19 cellular contexts compared by ENCODE assay signal in the genomic region with DNA sequence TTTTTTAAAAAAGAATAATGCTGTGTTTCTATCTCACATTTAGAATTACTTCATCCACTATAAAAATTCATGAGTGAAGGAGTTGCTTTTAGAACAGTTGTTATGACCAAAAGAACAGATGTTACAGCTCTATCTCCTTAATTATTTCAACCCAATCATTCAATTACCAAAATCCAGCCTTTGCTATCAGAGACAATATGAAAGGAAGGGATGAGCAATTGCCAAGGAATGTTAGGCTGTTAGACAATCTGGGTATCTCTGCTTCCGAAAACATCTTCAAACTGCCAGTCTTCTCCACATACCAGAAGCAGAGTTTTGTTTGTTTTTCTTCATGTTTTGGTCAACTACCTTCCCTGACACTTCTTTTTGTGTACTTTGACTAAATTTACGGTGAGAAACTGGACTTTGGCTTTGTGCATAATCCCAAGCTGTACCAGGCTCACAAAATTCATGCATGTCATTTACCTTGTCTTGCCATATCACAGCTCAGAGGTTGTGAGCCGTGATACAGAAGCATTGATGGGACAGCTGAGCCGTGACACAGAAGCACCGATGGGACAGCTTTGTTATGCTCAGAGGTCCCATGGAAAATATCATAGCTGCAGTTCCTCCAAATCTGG.
DNase-seq lines count a peak whose midpoint lies in the region; ATAC-seq and TF ChIP-seq lines count a peak whose summit lies in the region.
"Had no signal": no experiment of that assay in that cellular context is flagged by ENCODE, and none has a peak within 500 bp of the region (broad histone marks: within the 10 kb centered on the region; RNA-seq: fewer than 3 reads in every experiment).

No MANE protein-coding gene starts in this region.

- H3K9me3 ChIP-seq in SK-N-SH (no peaks in the 10 kb centered on the region), RWPE2 (ENCODE audit: severe bottlenecking) (no peaks in the 10 kb centered on the region)
- H3K9me3 ChIP-seq: Caco-2 had no signal

- no peaks in the 10 kb centered on the region for H4K20me1 ChIP-seq in SK-N-SH (ENCODE audit: insufficient read depth)

- POLR2A ChIA-PET in SK-N-SH (lab: Yijun Ruan, JAX), result no interaction called here

- no peak overlapping the region for H3K4me3 ChIP-seq in SK-N-SH (ENCODE audit: low read depth in 2 of 2, low read length in 1 of 2)
- H3K4me3 ChIP-seq in RWPE2 (ENCODE audit: severe bottlenecking), result no peak overlapping the region

- no peaks in the 10 kb centered on the region for H3K79me2 ChIP-seq in SK-N-SH (ENCODE audit: insufficient read depth)

- 18% methylated on average over 5 of the region's 5 CpGs for WGBS in SK-N-SH (ENCODE audit: low lambda C conversion rate)

- no peak overlapping the region for H3K4me2 ChIP-seq in SK-N-SH

- DNase-seq in SK-N-SH (no peak), RWPE2 (ENCODE audit: low spot score) (no peak), left lobe of liver (ENCODE audit: low spot score) (no peak), Kasumi-1 (lab: John Stamatoyannopoulos, UW) (no peak), GOT3 (lab: John Stamatoyannopoulos, UW) (no peak), COLO668 (lab: John Stamatoyannopoulos, UW; ENCODE audit: unreplicated experiment) (no peak)
- DNase-seq: 8988T, DMS79 treated with DMSO at 0.1 percent for 48 hours, GF-D8, IMR-90, MV-4-11, NCI-H1436, NCI-H2081 treated with DMSO at 0.1 percent for 48 hours, NCI-H748 treated with DMSO at 0.1 percent for 48 hours, SHP77 had no signal

- H3K27ac ChIP-seq in SK-N-SH (ENCODE audit: low read depth in 2 of 2, low read length in 1 of 2) (no peak overlapping the region), RWPE2 (ENCODE audit: poor library complexity, severe bottlenecking) (no peak overlapping the region)

- no peak overlapping the region for H3K9ac ChIP-seq in SK-N-SH

- TF ChIP-seq EP300 in SK-N-SH (IDR thresholded peaks at IDR 0.05; ENCODE audit: borderline replicate concordance in 1 of 2, low read depth in 1 of 2, low read length in 1 of 2), result no peak

- H3K4me1 ChIP-seq in SK-N-SH (ENCODE audit: control insufficient read depth in 1 of 2, insufficient read depth in 2 of 2, low read depth in 1 of 2, low read length in 1 of 2), result no peaks in the 10 kb centered on the region
- no peaks in the 10 kb centered on the region for H3K4me1 ChIP-seq in RWPE2 (ENCODE audit: insufficient read depth, poor library complexity, severe bottlenecking)
- H3K4me1 ChIP-seq: Caco-2 had no signal

- no peaks in the 10 kb centered on the region for H3K9me2 ChIP-seq in SK-N-SH

- H3F3A ChIP-seq in SK-N-SH (replicated peaks; ENCODE audit: insufficient read depth), result no peaks in the 10 kb centered on the region

- no peaks in the 10 kb centered on the region for H3K27me3 ChIP-seq in SK-N-SH (ENCODE audit: insufficient read depth)
- no peaks in the 10 kb centered on the region for H3K27me3 ChIP-seq in RWPE2 (ENCODE audit: insufficient read depth, poor library complexity, severe bottlenecking)

- ATAC-seq in SK-N-SH treated with all-trans-retinoic acid at 6 μM for 48 hours (no peak), RWPE2 (ENCODE audit: low read depth) (peak; percentile 51; the same call in 1 of the 3 replicates), left lobe of liver (peak; percentile 60), HG03280 (IDR thresholded peaks at IDR 0.05; ENCODE audit: unreplicated experiment) (no peak)
- ATAC-seq: Panc1 had no signal

- no peak overlapping the region for H2AFZ ChIP-seq in SK-N-SH (ENCODE audit: low read depth)

- TF ChIP-seq RAD21 in SK-N-SH (IDR thresholded peaks at IDR 0.05; ENCODE audit: low read length), result no peak

- TF ChIP-seq CTCF in SK-N-SH (IDR thresholded peaks at IDR 0.05), result no peak
- TF ChIP-seq CTCF in RWPE2 (IDR thresholded peaks at IDR 0.05; ENCODE audit: poor library complexity, severe bottlenecking), result no peak

- CTCF ChIA-PET in SK-N-SH (lab: Yijun Ruan, JAX), result interaction anchor here (0.8 to 1.3 kb wide), 2 partner anchors 11 to 14 kb away, joined by 3 to 5 read pairs; no protein-coding TSS in a partner anchor

- H3K36me3 ChIP-seq in SK-N-SH (replicated peaks in 1 of 2; ENCODE audit: control insufficient read depth in 1 of 2, insufficient read depth in 2 of 2, low read length in 1 of 2), result no peaks in the 10 kb centered on the region
- no peaks in the 10 kb centered on the region for H3K36me3 ChIP-seq in RWPE2 (ENCODE audit: low read depth)

TF ChIP-seq in SK-N-SH treated with all-trans-retinoic acid at 6 μM for 48 hours, 23 proteins besides CTCF, POLR2A, EP300 and RAD21:
- no peak for TF ChIP-seq ZFP3 (CRISPR knock-in tag; IDR thresholded peaks at IDR 0.05)
- TF ChIP-seq TCF4 (CRISPR knock-in tag; IDR thresholded peaks at IDR 0.05; ENCODE audit: borderline replicate concordance), result 0 out of 2 replicates have a peak, but pooled peaks have one; percentile 27
- TF ChIP-seq, protein P1, sequence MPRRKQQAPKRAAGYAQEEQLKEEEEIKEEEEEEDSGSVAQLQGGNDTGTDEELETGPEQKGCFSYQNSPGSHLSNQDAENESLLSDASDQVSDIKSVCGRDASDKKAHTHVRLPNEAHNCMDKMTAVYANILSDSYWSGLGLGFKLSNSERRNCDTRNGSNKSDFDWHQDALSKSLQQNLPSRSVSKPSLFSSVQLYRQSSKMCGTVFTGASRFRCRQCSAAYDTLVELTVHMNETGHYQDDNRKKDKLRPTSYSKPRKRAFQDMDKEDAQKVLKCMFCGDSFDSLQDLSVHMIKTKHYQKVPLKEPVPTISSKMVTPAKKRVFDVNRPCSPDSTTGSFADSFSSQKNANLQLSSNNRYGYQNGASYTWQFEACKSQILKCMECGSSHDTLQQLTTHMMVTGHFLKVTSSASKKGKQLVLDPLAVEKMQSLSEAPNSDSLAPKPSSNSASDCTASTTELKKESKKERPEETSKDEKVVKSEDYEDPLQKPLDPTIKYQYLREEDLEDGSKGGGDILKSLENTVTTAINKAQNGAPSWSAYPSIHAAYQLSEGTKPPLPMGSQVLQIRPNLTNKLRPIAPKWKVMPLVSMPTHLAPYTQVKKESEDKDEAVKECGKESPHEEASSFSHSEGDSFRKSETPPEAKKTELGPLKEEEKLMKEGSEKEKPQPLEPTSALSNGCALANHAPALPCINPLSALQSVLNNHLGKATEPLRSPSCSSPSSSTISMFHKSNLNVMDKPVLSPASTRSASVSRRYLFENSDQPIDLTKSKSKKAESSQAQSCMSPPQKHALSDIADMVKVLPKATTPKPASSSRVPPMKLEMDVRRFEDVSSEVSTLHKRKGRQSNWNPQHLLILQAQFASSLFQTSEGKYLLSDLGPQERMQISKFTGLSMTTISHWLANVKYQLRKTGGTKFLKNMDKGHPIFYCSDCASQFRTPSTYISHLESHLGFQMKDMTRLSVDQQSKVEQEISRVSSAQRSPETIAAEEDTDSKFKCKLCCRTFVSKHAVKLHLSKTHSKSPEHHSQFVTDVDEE (CRISPR knock-in tag; IDR thresholded peaks at IDR 0.05), result 0 out of 2 replicates have a peak, but pooled peaks have one; percentile 49
- TF ChIP-seq ISL1 (CRISPR knock-in tag; IDR thresholded peaks at IDR 0.05), result peak; percentile 58
- TF ChIP-seq RARB (CRISPR knock-in tag; IDR thresholded peaks at IDR 0.05), result no peak
- no peak for TF ChIP-seq ZFP30 (CRISPR knock-in tag; IDR thresholded peaks at IDR 0.05)
- no peak for TF ChIP-seq OSR1 (CRISPR knock-in tag; IDR thresholded peaks at IDR 0.05)
- peak; percentile 55; the same call in 1 of the 2 replicates for TF ChIP-seq SNAI2 (CRISPR knock-in tag; IDR thresholded peaks at IDR 0.05)

TF ChIP-seq in SK-N-SH, 30 proteins besides CTCF, POLR2A, EP300 and RAD21 (continues in another document):
- TF ChIP-seq, protein P2, sequence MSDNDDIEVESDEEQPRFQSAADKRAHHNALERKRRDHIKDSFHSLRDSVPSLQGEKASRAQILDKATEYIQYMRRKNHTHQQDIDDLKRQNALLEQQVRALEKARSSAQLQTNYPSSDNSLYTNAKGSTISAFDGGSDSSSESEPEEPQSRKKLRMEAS (IDR thresholded peaks at IDR 0.05; ENCODE audit: low read depth), result no peak
- TF ChIP-seq EZH2phosphoT487 (IDR thresholded peaks at IDR 0.05; ENCODE audit: borderline replicate concordance, low read depth) (no peak), MXI1 (IDR thresholded peaks at IDR 0.05; ENCODE audit: low read depth, low read length) (no peak), NFIC (IDR thresholded peaks at IDR 0.05; ENCODE audit: borderline replicate concordance) (no peak), RCOR1 (IDR thresholded peaks at IDR 0.05; ENCODE audit: low read length) (no peak), TAF1 (IDR thresholded peaks at IDR 0.05; ENCODE audit: borderline replicate concordance, low read depth, low read length) (no peak), MEF2A (IDR thresholded peaks at IDR 0.05; ENCODE audit: borderline replicate concordance, low read depth) (no peak), NRF1 (IDR thresholded peaks at IDR 0.05; ENCODE audit: low read depth, low read length) (no peak), FOXM1 (IDR thresholded peaks at IDR 0.05; ENCODE audit: low read depth) (no peak)
- TF ChIP-seq, protein P3, sequence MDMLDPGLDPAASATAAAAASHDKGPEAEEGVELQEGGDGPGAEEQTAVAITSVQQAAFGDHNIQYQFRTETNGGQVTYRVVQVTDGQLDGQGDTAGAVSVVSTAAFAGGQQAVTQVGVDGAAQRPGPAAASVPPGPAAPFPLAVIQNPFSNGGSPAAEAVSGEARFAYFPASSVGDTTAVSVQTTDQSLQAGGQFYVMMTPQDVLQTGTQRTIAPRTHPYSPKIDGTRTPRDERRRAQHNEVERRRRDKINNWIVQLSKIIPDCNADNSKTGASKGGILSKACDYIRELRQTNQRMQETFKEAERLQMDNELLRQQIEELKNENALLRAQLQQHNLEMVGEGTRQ (IDR thresholded peaks at IDR 0.05; ENCODE audit: borderline replicate concordance, low read depth, low read length), result no peak
- TF ChIP-seq, protein P4, sequence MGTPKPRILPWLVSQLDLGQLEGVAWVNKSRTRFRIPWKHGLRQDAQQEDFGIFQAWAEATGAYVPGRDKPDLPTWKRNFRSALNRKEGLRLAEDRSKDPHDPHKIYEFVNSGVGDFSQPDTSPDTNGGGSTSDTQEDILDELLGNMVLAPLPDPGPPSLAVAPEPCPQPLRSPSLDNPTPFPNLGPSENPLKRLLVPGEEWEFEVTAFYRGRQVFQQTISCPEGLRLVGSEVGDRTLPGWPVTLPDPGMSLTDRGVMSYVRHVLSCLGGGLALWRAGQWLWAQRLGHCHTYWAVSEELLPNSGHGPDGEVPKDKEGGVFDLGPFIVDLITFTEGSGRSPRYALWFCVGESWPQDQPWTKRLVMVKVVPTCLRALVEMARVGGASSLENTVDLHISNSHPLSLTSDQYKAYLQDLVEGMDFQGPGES (IDR thresholded peaks at IDR 0.05; ENCODE audit: low read depth, low read length), result no peak
- TF ChIP-seq, protein P5, sequence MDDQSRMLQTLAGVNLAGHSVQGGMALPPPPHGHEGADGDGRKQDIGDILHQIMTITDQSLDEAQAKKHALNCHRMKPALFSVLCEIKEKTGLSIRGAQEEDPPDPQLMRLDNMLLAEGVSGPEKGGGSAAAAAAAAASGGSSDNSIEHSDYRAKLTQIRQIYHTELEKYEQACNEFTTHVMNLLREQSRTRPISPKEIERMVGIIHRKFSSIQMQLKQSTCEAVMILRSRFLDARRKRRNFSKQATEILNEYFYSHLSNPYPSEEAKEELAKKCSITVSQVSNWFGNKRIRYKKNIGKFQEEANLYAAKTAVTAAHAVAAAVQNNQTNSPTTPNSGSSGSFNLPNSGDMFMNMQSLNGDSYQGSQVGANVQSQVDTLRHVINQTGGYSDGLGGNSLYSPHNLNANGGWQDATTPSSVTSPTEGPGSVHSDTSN (IDR thresholded peaks at IDR 0.05), result no peak

Comparison
In these comparisons a context has a peak if more than half of its experiments do, and no peak if none do; other contexts are left out.
1. ATAC-seq: peak in RWPE2 (single experiment) and left lobe of liver (single experiment); none in SK-N-SH treated with all-trans-retinoic acid at 6 μM for 48 hours (single experiment) and HG03280 (single experiment).